18 cellular contexts compared by ENCODE assay signal in genomic region chr2:171383141-171383540, GRCh38. TPM values are rescaled to one million over a fixed set of nuclear protein-coding genes. Genes with fewer than 3 reads are reported as not detected.
DNase-seq lines count a peak whose midpoint lies in the region; ATAC-seq and TF ChIP-seq lines count a peak whose summit lies in the region.
"Had no signal": no experiment of that assay in that cellular context is flagged by ENCODE, and none has a peak within 500 bp of the region (broad histone marks: within the 10 kb centered on the region; RNA-seq: fewer than 3 reads in every experiment).

No MANE protein-coding gene starts in this region.

- no peak overlapping the region for H3K4me2 ChIP-seq in PC-3 (ENCODE audit: low read length)
- H3K4me2 ChIP-seq: BLaER1 treated with 17β-estradiol and CSF1 and Interleukin-3, amounts not matched to agents 10 nM and 100 nM; GM23338 had no signal

- no TSS peak for BruUV-seq in PC-3 (replicated peaks; lab: Mats Ljungman, UMichigan)

- no peak overlapping the region for H2AFZ ChIP-seq in ACC112 (ENCODE audit: low read length, unreplicated experiment)
- no peak overlapping the region for H2AFZ ChIP-seq in PC-3 (ENCODE audit: low read length)
- H2AFZ ChIP-seq: GM23338 had no signal

- H3K9me3 Mint-ChIP-seq in activated naive CD4-positive, alpha-beta T cell treated with anti-CD3 and anti-CD28 coated beads for 36 hours: peaks cover 21% of the 10 kb centered on the region

- CTCF ChIA-PET in PC-3 (lab: Charles Lee): no interaction called here
- CTCF ChIA-PET in activated naive CD4-positive, alpha-beta T cell treated with anti-CD3 and anti-CD28 coated beads for 36 hours (lab: Charles Lee): no interaction called here

- ATAC-seq in PC-3: peak; percentile 64
- ATAC-seq in left colon: peak; percentile 50
- ATAC-seq in GM21447 (IDR thresholded peaks at IDR 0.05; ENCODE audit: unreplicated experiment): no peak
- ATAC-seq: GM23338, HCT116 had no signal

- no peaks in the 10 kb centered on the region for H3K9me3 ChIP-seq in PC-3 (ENCODE audit: low read length)

- peak overlapping the region; percentile 25; the same call in 1 of the 2 replicates for H3K27ac ChIP-seq in ACC112 (ENCODE audit: low read depth, low read length)
- H3K27ac ChIP-seq in PC-3 (ENCODE audit: low read length): no peak overlapping the region
- H3K27ac ChIP-seq: BLaER1 treated with 17β-estradiol and CSF1 and Interleukin-3, amounts not matched to agents 10 nM and 100 nM; SJSA1 had no signal

- H3K36me3 ChIP-seq in ACC112 (ENCODE audit: insufficient read depth, low read length) (no peaks in the 10 kb centered on the region), PC-3 (ENCODE audit: low read depth, low read length) (no peaks in the 10 kb centered on the region; the same call in 1 of the 2 replicates)
- H3K36me3 ChIP-seq: SJSA1 had no signal

- H3K9me2 ChIP-seq in PC-3 (replicated peaks; ENCODE audit: low read length): no peaks in the 10 kb centered on the region

- H3K4me1 ChIP-seq in ACC112 (ENCODE audit: control insufficient read depth, insufficient read depth, low read length, unreplicated experiment) (peaks cover 4% of the 10 kb centered on the region), PC-3 (ENCODE audit: insufficient read depth, low read length) (no peaks in the 10 kb centered on the region)
- H3K4me1 ChIP-seq: SJSA1 had no signal

- H3K27me3 Mint-ChIP-seq in activated naive CD4-positive, alpha-beta T cell treated with anti-CD3 and anti-CD28 coated beads for 36 hours (ENCODE audit: low read depth): no peaks in the 10 kb centered on the region

- peaks cover 42% of the 10 kb centered on the region for H3K36me3 Mint-ChIP-seq in activated naive CD4-positive, alpha-beta T cell treated with anti-CD3 and anti-CD28 coated beads for 36 hours (ENCODE audit: low read depth)

- H3K4me3 ChIP-seq in ACC112 (ENCODE audit: low read depth, low read length) (no peak overlapping the region), PC-3 (ENCODE audit: low read length) (no peak overlapping the region), epithelial cell of proximal tubule (ENCODE audit: low read depth, low read length) (no peak overlapping the region)
- H3K4me3 ChIP-seq: BLaER1 treated with 17β-estradiol and CSF1 and Interleukin-3, amounts not matched to agents 10 nM and 100 nM; GM23338; SJSA1 had no signal

- peaks cover 2% of the 10 kb centered on the region for H3K4me1 Mint-ChIP-seq in activated naive CD4-positive, alpha-beta T cell treated with anti-CD3 and anti-CD28 coated beads for 36 hours (ENCODE audit: low read depth)

- DNase-seq in PC-3 (peak; percentile 29), epithelial cell of proximal tubule (ENCODE audit: low read depth) (peak; percentile 23), left colon (no peak), hepatic stellate cell (ENCODE audit: low spot score) (no peak)
- no peak for DNase-seq in activated naive CD4-positive, alpha-beta T cell treated with anti-CD3 and anti-CD28 coated beads, Interleukin-2, amount 50 U/mL, for 16 hours
- no peak for DNase-seq in activated naive CD4-positive, alpha-beta T cell treated with anti-CD3 and anti-CD28 coated beads for 36 hours
- DNase-seq: CD8-positive, alpha-beta memory T cell; DMS79 treated with DMSO at 0.1 percent for 48 hours; KG1; NCI-H1105 treated with DMSO at 0.1 percent for 48 hours; NCI-H187; NCI-H69 had no signal

- H3K27me3 ChIP-seq in ACC112 (ENCODE audit: insufficient read depth, low read length) (no peaks in the 10 kb centered on the region), PC-3 (ENCODE audit: low read length) (no peaks in the 10 kb centered on the region)
- H3K27me3 ChIP-seq: BLaER1 treated with 17β-estradiol and CSF1 and Interleukin-3, amounts not matched to agents 10 nM and 100 nM; SJSA1 had no signal

- H3K9ac ChIP-seq in PC-3 (ENCODE audit: low read length): no peak overlapping the region
- H3K9ac ChIP-seq: BLaER1 treated with 17β-estradiol and CSF1 and Interleukin-3, amounts not matched to agents 10 nM and 100 nM had no signal

- POLR2A ChIA-PET in PC-3 (lab: Charles Lee; ENCODE audit: unreplicated experiment): no interaction called here

- H3K27ac Mint-ChIP-seq in activated naive CD4-positive, alpha-beta T cell treated with anti-CD3 and anti-CD28 coated beads for 36 hours: no peak overlapping the region
- H3K27ac Mint-ChIP-seq: CD8-positive, alpha-beta memory T cell; GM23338 had no signal

- TF ChIP-seq CTCF in PC-3 (conservative IDR thresholded peaks at IDR 0.05; ENCODE audit: low read depth, low read length) (no peak), epithelial cell of proximal tubule (conservative IDR thresholded peaks at IDR 0.05; ENCODE audit: low read depth, low read length) (no peak)

- intact Hi-C loops in PC-3 (cut with micrococcal nuclease): no loop called here
- intact Hi-C loops in left colon (cut with DNase I, micrococcal nuclease): no loop called here
- intact Hi-C loops in activated naive CD4-positive, alpha-beta T cell treated with anti-CD3 and anti-CD28 coated beads for 36 hours (cut with micrococcal nuclease): no loop called here

- H3F3A ChIP-seq in PC-3 (ENCODE audit: low read length, unreplicated experiment): no peaks in the 10 kb centered on the region

- no peaks in the 10 kb centered on the region for H3K79me2 ChIP-seq in ACC112 (ENCODE audit: control insufficient read depth, insufficient read depth, low read length, unreplicated experiment)
- peaks cover 4% of the 10 kb centered on the region; the same call in 1 of the 2 replicates for H3K79me2 ChIP-seq in PC-3 (ENCODE audit: low read length)

- H4K20me1 ChIP-seq in PC-3 (ENCODE audit: low read length): no peaks in the 10 kb centered on the region
- H4K20me1 ChIP-seq: BLaER1 treated with 17β-estradiol and CSF1 and Interleukin-3, amounts not matched to agents 10 nM and 100 nM had no signal

- H3K4me3 Mint-ChIP-seq in activated naive CD4-positive, alpha-beta T cell treated with anti-CD3 and anti-CD28 coated beads for 36 hours: no peak overlapping the region
- H3K4me3 Mint-ChIP-seq: CD8-positive, alpha-beta memory T cell; GM23338 had no signal

RNA-seq across cellular contexts. Expression of gene METTL8, which starts 50.6 kb away (rescaled TPM):
- 8.1 and 10.8 TPM in 2 replicates for total RNA-seq in PC-3 (2014; rRNA removed)
- total RNA-seq in epithelial cell of proximal tubule: 31.5 and 34.7 TPM in 2 replicates
- 10 to 100 TPM; 17.0 to 18.0 TPM for total RNA-seq in left colon
- 10 to 100 TPM; 32.9 to 34.5 TPM for total RNA-seq in activated naive CD4-positive, alpha-beta T cell treated with anti-CD3 and anti-CD28 coated beads for 36 hours

RNA-seq across cellular contexts. Expression of gene DCAF17, which starts 50.9 kb away (rescaled TPM):
- total RNA-seq in PC-3 (2014; rRNA removed) (7.4 and 11.1 TPM in 2 replicates), epithelial cell of proximal tubule (8.0 and 11.5 TPM in 2 replicates), left colon (10 to 100 TPM; 10.7 to 15.6 TPM)
- total RNA-seq in activated naive CD4-positive, alpha-beta T cell treated with anti-CD3 and anti-CD28 coated beads for 36 hours: 10 to 100 TPM; 21.1 to 21.3 TPM

Comparison
In these comparisons a context has a peak if more than half of its experiments do, and no peak if none do; other contexts are left out.
1. DNase-seq: peak in PC-3 (single experiment) and epithelial cell of proximal tubule (single experiment); none in left colon (0 of 2), hepatic stellate cell (single experiment), activated naive CD4-positive, alpha-beta T cell treated with anti-CD3 and anti-CD28 coated beads, Interleukin-2, amount 50 U/mL, for 16 hours (single experiment) and activated naive CD4-positive, alpha-beta T cell treated with anti-CD3 and anti-CD28 coated beads for 36 hours (single experiment).